8 cellular contexts compared by ENCODE assay signal in genomic region chr18:50287441-50288347, GRCh38. TPM values are rescaled to one million over a fixed set of nuclear protein-coding genes. Genes with fewer than 3 reads are reported as not detected.
DNase-seq lines count a peak whose midpoint lies in the region; ATAC-seq, FAIRE-seq and TF ChIP-seq lines count a peak whose summit lies in the region.

TSS of gene CXXC1 (minus strand) at chr18:50287692. CDS start at chr18:50287589, 103 bp downstream.

- H3K4me3 ChIP-seq in adipocyte (ENCODE audit: low read length) (peak within 1 kb of the TSS; percentile 93), cardiac muscle cell (peak within 1 kb of the TSS; percentile 66), trophoblast cell (ENCODE audit: low read depth, low read length) (peak within 1 kb of the TSS; percentile 96), transverse colon (peak within 1 kb of the TSS; percentile 53 to 87 (median 69))

- no peak for TF ChIP-seq EP300 in transverse colon (IDR thresholded peaks at IDR 0.05; ENCODE audit: low read depth)

- no peaks in the 10 kb centered on the region for H3K9me3 ChIP-seq in adipocyte (ENCODE audit: control insufficient read depth, low read length)
- no peaks in the 10 kb centered on the region for H3K9me3 ChIP-seq in cardiac muscle cell (ENCODE audit: low read depth)
- no peaks in the 10 kb centered on the region for H3K9me3 ChIP-seq in trophoblast cell (ENCODE audit: insufficient read depth, low read depth, low read length)
- H3K9me3 ChIP-seq in transverse colon: no peaks in the 10 kb centered on the region

- no peak within 1 kb of the TSS for H2BK120ac ChIP-seq in trophoblast cell (ENCODE audit: insufficient read depth, low read length, poor library complexity)

- peak within 1 kb of the TSS; percentile 50 for H4K91ac ChIP-seq in trophoblast cell (ENCODE audit: low read depth, low read length)

- DNase-seq in GM12891 (ENCODE audit: insufficient read length, low spot score) (peak; percentile 83), NCI-H1436 (lab: John Stamatoyannopoulos, UW) (peak; percentile 99), T follicular helper cell (ENCODE audit: low read depth) (peak; percentile 97), adipocyte (ENCODE audit: low read depth) (peak; percentile 100), cardiac muscle cell (ENCODE audit: low read depth in 1 of 2, low spot score in 1 of 2) (peak; percentile 100), trophoblast cell (peak; percentile 100), transverse colon (peak; percentile 98)

- H2BK5ac ChIP-seq in trophoblast cell (ENCODE audit: low read depth, low read length, poor library complexity): peak within 1 kb of the TSS; percentile 52

- 0 out of 2 replicates have a peak, but pooled peaks have one; percentile 30 for TF ChIP-seq POLR2A in GM12891 (IDR thresholded peaks at IDR 0.05; ENCODE audit: low read depth, low read length)
- peak; percentile 76 for TF ChIP-seq POLR2A in transverse colon (IDR thresholded peaks at IDR 0.05)

- no peak within 1 kb of the TSS for H3K23ac ChIP-seq in trophoblast cell (ENCODE audit: low read length)

- peaks cover 6% of the 10 kb centered on the region for H3K79me2 ChIP-seq in trophoblast cell (ENCODE audit: control insufficient read depth, insufficient read depth, low read length, poor library complexity)

- H3K9ac ChIP-seq in adipocyte (ENCODE audit: low read length): peak within 1 kb of the TSS; percentile 94
- H3K9ac ChIP-seq in trophoblast cell (ENCODE audit: low read length): peak within 1 kb of the TSS; percentile 70

- H3K36me3 ChIP-seq in adipocyte (ENCODE audit: control insufficient read depth, insufficient read depth, low read length, severe bottlenecking): peaks cover 16% of the 10 kb centered on the region
- peaks cover 3% of the 10 kb centered on the region for H3K36me3 ChIP-seq in cardiac muscle cell
- H3K36me3 ChIP-seq in trophoblast cell (ENCODE audit: control insufficient read depth in 1 of 2, insufficient read depth in 2 of 2, low read length in 2 of 2): peaks cover 34 to 35% of the 10 kb centered on the region in 2 experiments
- H3K36me3 ChIP-seq in transverse colon: no peaks in the 10 kb centered on the region

- H3K27me3 ChIP-seq in adipocyte (replicated peaks; ENCODE audit: control insufficient read depth, insufficient read depth, low read length) (peaks cover 6% of the 10 kb centered on the region), cardiac muscle cell (no peaks in the 10 kb centered on the region), trophoblast cell (ENCODE audit: insufficient read depth, low read length) (no peaks in the 10 kb centered on the region), transverse colon (no peaks in the 10 kb centered on the region)

- no CpG with 5 or more reads among the region's 76 CpGs for WGBS in trophoblast cell (ENCODE audit: extremely low coverage, insufficient coverage, insufficient read length)
- WGBS in transverse colon (ENCODE audit: low coverage in 1 of 2), 2 donors: 0% methylated on average over 7 to 76 of the region's 76 CpGs

- peak within 1 kb of the TSS; percentile 53 for H3K4ac ChIP-seq in trophoblast cell (ENCODE audit: low read depth, low read length)

- peak within 1 kb of the TSS; percentile 74 for H4K8ac ChIP-seq in trophoblast cell (ENCODE audit: low read depth, low read length)

- no peak within 1 kb of the TSS for H2AK5ac ChIP-seq in trophoblast cell (ENCODE audit: low read length)

- H3K4me2 ChIP-seq in trophoblast cell (ENCODE audit: low read length): peak within 1 kb of the TSS; percentile 97

- peak within 1 kb of the TSS; percentile 78 for H3K14ac ChIP-seq in trophoblast cell (ENCODE audit: low read length)

- H3K18ac ChIP-seq in trophoblast cell (ENCODE audit: low read length): peak within 1 kb of the TSS; percentile 63

- H3K79me1 ChIP-seq in trophoblast cell (ENCODE audit: low read length): peaks cover 5% of the 10 kb centered on the region

- TF ChIP-seq CTCF in cardiac muscle cell (IDR thresholded peaks at IDR 0.05; ENCODE audit: low read depth, low read length) (peak; percentile 63), transverse colon (IDR thresholded peaks at IDR 0.05) (peak; percentile 48 to 87 (median 51))

- peak within 1 kb of the TSS; percentile 56 for H4K12ac ChIP-seq in trophoblast cell (ENCODE audit: low read depth, low read length)

- FAIRE-seq in GM12891 (lab: Jason Lieb, UNC): peak; percentile 100

- no peak within 1 kb of the TSS for H2BK12ac ChIP-seq in trophoblast cell (ENCODE audit: low read length)

- intact Hi-C loops in transverse colon (cut with DNase I; ENCODE audit: low total_unique reads): no loop called here

- peak within 1 kb of the TSS; percentile 93 for H2AFZ ChIP-seq in trophoblast cell (ENCODE audit: insufficient read depth, low read length, poor library complexity)

- in situ Hi-C loops in transverse colon (cut with MboI; ENCODE audit: low pct_ligation_motif_present in 1 of 4, low pct_unique_long_range_greater_than_20kb in 1 of 4, low sequenced_read_pairs in 3 of 4): loop anchor here in 1 of 4 donors (25.0 kb wide), 1 partner anchor 800 kb away; the partner anchor contains the start of genes C18orf32 and RPL17

- H3K27ac ChIP-seq in cardiac muscle cell: peak within 1 kb of the TSS; percentile 98
- H3K27ac ChIP-seq in trophoblast cell (ENCODE audit: low read depth, low read length): no peak within 1 kb of the TSS
- H3K27ac ChIP-seq in transverse colon: peak within 1 kb of the TSS; percentile 77 to 91 (median 87)

- H3K4me1 ChIP-seq in adipocyte (ENCODE audit: control insufficient read depth, insufficient read depth, low read length) (peaks cover 3% of the 10 kb centered on the region), cardiac muscle cell (ENCODE audit: low read depth) (no peaks in the 10 kb centered on the region), trophoblast cell (ENCODE audit: control insufficient read depth in 1 of 2, insufficient read depth in 2 of 2, low read length in 2 of 2) (peaks cover 7 to 8% of the 10 kb centered on the region in 2 experiments), transverse colon (peaks cover 0 to 9% (median 4%) of the 10 kb centered on the region in 4 donors)

- ATAC-seq in HG02840 (IDR thresholded peaks at IDR 0.05; ENCODE audit: low FRiP score, unreplicated experiment): peak; percentile 92

TF ChIP-seq in GM12891, 5 proteins besides CTCF, POLR2A, EP300 and RAD21:
- TF ChIP-seq POU2F2 (IDR thresholded peaks at IDR 0.05; ENCODE audit: low read depth, low read length) (peak; percentile 63; the same call in 1 of the 2 replicates), PAX5 (IDR thresholded peaks at IDR 0.05; ENCODE audit: insufficient read depth, low read length, severe bottlenecking) (no peak), POLR2AphosphoS5 (IDR thresholded peaks at IDR 0.05; ENCODE audit: low read depth, low read length) (peak; percentile 52; the same call in 1 of the 2 replicates), SPI1 (IDR thresholded peaks at IDR 0.05; ENCODE audit: low read depth, low read length) (peak; percentile 42; the same call in 1 of the 2 replicates), TAF1 (IDR thresholded peaks at IDR 0.05; ENCODE audit: low read depth, low read length) (peak; percentile 50; the same call in 1 of the 2 replicates)

RNA-seq across cellular contexts. Expression of gene CXXC1, which starts in this region (rescaled TPM):
- polyA plus RNA-seq in GM12891 (2012; ENCODE audit: low read depth, missing spikeins): 107 TPM
- total RNA-seq in cardiac muscle cell (72.3 and 89.1 TPM in 2 replicates), transverse colon (100 to 1,000 TPM in 2 of 4 donors, 10 to 100 TPM in 2; 68.9 to 234 (median 117) TPM)
- 91.4 and 95.6 TPM in 2 replicates for polyA plus RNA-seq in cardiac muscle cell
- 46.1 and 46.6 TPM in 2 replicates for polyA plus RNA-seq in trophoblast cell (2013)
